Comparison of ENCODE assay signal across 22 cellular contexts in the genomic region with DNA sequence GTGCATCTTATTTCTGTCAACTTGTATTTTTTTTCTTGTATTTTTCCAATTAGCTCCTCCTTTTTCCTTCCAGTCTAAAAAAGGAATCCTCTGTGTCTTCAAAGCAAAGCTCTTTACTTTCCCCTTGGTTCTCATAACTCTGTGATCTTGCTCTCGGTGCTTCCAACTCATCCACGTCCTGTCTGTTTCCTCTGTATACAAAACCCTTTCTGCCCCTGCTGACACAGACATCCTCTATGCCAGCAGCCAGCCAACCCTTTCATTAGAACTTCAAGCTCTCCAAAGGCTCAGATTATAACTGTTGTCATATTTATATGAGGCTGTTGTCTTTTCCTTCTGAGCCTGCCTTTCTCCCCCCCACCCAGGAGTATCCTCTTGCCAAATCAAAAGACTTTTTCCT. TPM values are rescaled to one million over a fixed set of nuclear protein-coding genes. Genes with fewer than 3 reads are reported as not detected.
"Had no signal": no experiment of that assay in that cellular context is flagged by ENCODE, and none has a peak within 500 bp of the region (broad histone marks: within the 10 kb centered on the region; RNA-seq: fewer than 3 reads in every experiment).

No MANE protein-coding gene starts in this region.

- H3K4me3 ChIP-seq: K562 had no signal

- ATAC-seq: K562 had no signal

- DNase-seq: MV-4-11, NCI-H1048, NCI-H1105, NCI-H1417, NCI-H1436 treated with DMSO at 0.1 percent for 48 hours, NCI-H1694, NCI-H187 treated with DMSO at 0.1 percent for 48 hours, NCI-H2029 treated with DMSO at 0.1 percent for 48 hours, NCI-H2107, NCI-H2227 treated with DMSO at 0.1 percent for 48 hours, NCI-H446, NCI-H510A, NCI-H524 treated with DMSO at 0.1 percent for 48 hours, NCI-H69, NCI-H774, SHP77, SK-N-SH had no signal

- H3K4me1 Mint-ChIP-seq: IgD-negative memory B cell had no signal

- H3K9me3 ChIP-seq: SK-N-SH had no signal

- H3K27ac ChIP-seq: RWPE1 had no signal

- H3K9ac ChIP-seq: SK-N-SH had no signal

- FAIRE-seq: K562, RCC 7860 had no signal

- H3K4me3 Mint-ChIP-seq: IgD-negative memory B cell had no signal

- H3K27me3 Mint-ChIP-seq: IgD-negative memory B cell had no signal

- H3K4me2 ChIP-seq: SK-N-SH had no signal

- H3K27ac Mint-ChIP-seq: IgD-negative memory B cell had no signal

RNA-seq across cellular contexts. Expression of a gene that starts 32.4 kb away (rescaled TPM):
- polyA plus RNA-seq: SK-N-SH had no signal

RNA-seq across cellular contexts. Expression of a gene that starts 45.8 kb away (rescaled TPM):
- total RNA-seq: K562, MCF 10A had no signal
- polyA plus RNA-seq: K562 had no signal
